ENCODE assay signal across 22 cellular contexts in the genomic region with DNA sequence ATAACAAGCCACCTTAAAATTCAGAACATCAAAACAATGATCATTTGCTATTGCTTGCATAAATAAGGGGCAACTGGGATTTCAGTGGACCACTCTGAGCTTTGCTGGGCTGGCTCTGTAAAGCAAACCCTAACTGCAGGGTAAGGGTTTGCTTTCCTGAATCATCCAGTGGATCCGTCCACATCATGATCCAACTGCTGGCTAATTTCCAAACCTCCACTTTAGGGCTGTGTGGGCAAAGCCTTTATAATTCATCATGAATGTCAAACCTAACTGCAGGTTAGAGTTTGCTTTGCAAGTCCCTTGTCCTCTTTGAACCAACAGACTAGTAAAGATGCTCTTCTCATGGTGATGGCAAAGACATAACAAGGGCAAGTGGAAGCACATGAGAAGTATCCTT.
"Had no signal": no experiment of that assay in that cellular context is flagged by ENCODE, and none has a peak within 500 bp of the region (broad histone marks: within the 10 kb centered on the region; RNA-seq: fewer than 3 reads in every experiment).

No MANE protein-coding gene starts in this region.

- H2AFZ ChIP-seq: hepatocyte, neural progenitor cell had no signal

- H3K27me3 ChIP-seq: neural progenitor cell, ovary, testis, upper lobe of left lung had no signal

- FAIRE-seq: keratinocyte had no signal

- H3K4me3 Mint-ChIP-seq: activated B cell treated with CpG ODN at 0.5 μM for 24 hours; activated CD8-positive, alpha-beta T cell treated with anti-CD3 and anti-CD28 coated beads for 36 hours; activated naive CD8-positive, alpha-beta T cell; dendritic cell treated with granulocyte-macrophage colony-stimulating factor and Interleukin-4, amounts not matched to agents 40 ng/mL and 50 ng/mL, for 4 days; effector memory CD8-positive, alpha-beta T cell; naive B cell; neural progenitor cell had no signal

- H3K9me3 ChIP-seq: left lung, ovary, sigmoid colon, testis, upper lobe of left lung had no signal

- H3K9me3 Mint-ChIP-seq: activated B cell treated with CpG ODN at 0.5 μM for 24 hours; dendritic cell treated with granulocyte-macrophage colony-stimulating factor and Interleukin-4, amounts not matched to agents 40 ng/mL and 50 ng/mL, for 4 days; effector memory CD8-positive, alpha-beta T cell; neural progenitor cell had no signal

- H3K4me1 Mint-ChIP-seq: activated B cell treated with CpG ODN at 0.5 μM for 24 hours, naive B cell had no signal

- H3K36me3 Mint-ChIP-seq: activated naive CD8-positive, alpha-beta T cell; naive B cell; neural progenitor cell had no signal

- H3K27ac Mint-ChIP-seq: activated B cell treated with CpG ODN at 0.5 μM for 24 hours; activated CD8-positive, alpha-beta T cell treated with anti-CD3 and anti-CD28 coated beads for 36 hours; activated naive CD8-positive, alpha-beta T cell; dendritic cell treated with granulocyte-macrophage colony-stimulating factor and Interleukin-4, amounts not matched to agents 40 ng/mL and 50 ng/mL, for 4 days; effector memory CD8-positive, alpha-beta T cell; naive B cell; neural progenitor cell had no signal

- H3K4me1 ChIP-seq: left lung, neural progenitor cell, sigmoid colon, stomach, testis, upper lobe of left lung had no signal

- H3K36me3 ChIP-seq: left lung, ovary, sigmoid colon, stomach, upper lobe of left lung had no signal

- H3K4me2 ChIP-seq: hepatocyte, neural progenitor cell had no signal

- H3K27ac ChIP-seq: epithelial cell of prostate, hepatocyte, left lung, neural progenitor cell, ovary, sigmoid colon, stomach, testis, upper lobe of left lung had no signal

- H3K79me2 ChIP-seq: hepatocyte had no signal

- H3K9ac ChIP-seq: neural progenitor cell had no signal

- DNase-seq: activated B cell treated with CpG ODN at 0.5 μM for 24 hours; activated CD4-positive, alpha-beta T cell treated with anti-CD3 and anti-CD28 coated beads for 48 hours; activated CD8-positive, alpha-beta memory T cell treated with anti-CD3 and anti-CD28 coated beads, Interleukin-2, amount 50 U/mL, for 4 hours; activated CD8-positive, alpha-beta T cell treated with anti-CD3 and anti-CD28 coated beads for 36 hours; activated effector memory CD4-positive, alpha-beta T cell treated with anti-CD3 and anti-CD28 coated beads, Interleukin-2, amount 50 U/mL, for 16 hours; activated T-cell treated with anti-CD3 and anti-CD28 coated beads, Interleukin-2, amount 50 U/mL, for 48 hours; effector memory CD8-positive, alpha-beta T cell; left lung; naive B cell; ovary; sigmoid colon; stimulated activated CD4-positive, alpha-beta T cell treated with anti-CD3 and anti-CD28 coated beads, Interleukin-2, amount 100 ng/mL, for 24 hours; stomach; T-helper 2 cell; testis; upper lobe of left lung had no signal

- H3K4me3 ChIP-seq: hepatocyte, left lung, neural progenitor cell, ovary, sigmoid colon, stomach, testis, upper lobe of left lung had no signal
